30 cellular contexts compared by ENCODE assay signal in genomic region chr1:7333576-7333975, GRCh38.
DNase-seq lines count a peak whose midpoint lies in the region; ATAC-seq and TF ChIP-seq lines count a peak whose summit lies in the region.
"Had no signal": no experiment of that assay in that cellular context is flagged by ENCODE, and none has a peak within 500 bp of the region (broad histone marks: within the 10 kb centered on the region; RNA-seq: fewer than 3 reads in every experiment).

No MANE protein-coding gene starts in this region.

- no peak overlapping the region for H3K4me3 Mint-ChIP-seq in chondrocyte (ENCODE audit: unreplicated experiment)
- H3K4me3 Mint-ChIP-seq in mesothelial cell of epicardium, result no peak overlapping the region
- H3K4me3 Mint-ChIP-seq: activated CD4-positive, alpha-beta memory T cell treated with anti-CD3 and anti-CD28 coated beads, Interleukin-2, amount 10 ng/mL, durations not matched to agents 7 days and 5 days; activated naive CD4-positive, alpha-beta T cell treated with anti-CD3 and anti-CD28 coated beads for 36 hours; dendritic cell treated with granulocyte-macrophage colony-stimulating factor and Interleukin-4, amounts not matched to agents 40 ng/mL and 50 ng/mL, for 4 days; natural killer cell treated with Interleukin-12 subunit alpha and Interleukin-12 subunit beta and Interleukin-15 and Interleukin-18, amount 100 ng/mL, for 72 hours had no signal

- WGBS in lower leg skin, 2 donors, result 67 to 75% methylated on average over 7 of the region's 7 CpGs

- H3K9me3 Mint-ChIP-seq in chondrocyte (ENCODE audit: low read depth) (peaks cover 4% of the 10 kb centered on the region), mesothelial cell of epicardium (peaks cover 5% of the 10 kb centered on the region)
- H3K9me3 Mint-ChIP-seq: activated CD4-positive, alpha-beta memory T cell treated with anti-CD3 and anti-CD28 coated beads, Interleukin-2, amount 10 ng/mL, durations not matched to agents 7 days and 5 days; activated naive CD4-positive, alpha-beta T cell treated with anti-CD3 and anti-CD28 coated beads for 36 hours; dendritic cell treated with granulocyte-macrophage colony-stimulating factor and Interleukin-4, amounts not matched to agents 40 ng/mL and 50 ng/mL, for 4 days; natural killer cell treated with Interleukin-12 subunit alpha and Interleukin-12 subunit beta and Interleukin-15 and Interleukin-18, amount 100 ng/mL, for 72 hours had no signal

- H3K27ac Mint-ChIP-seq in chondrocyte (ENCODE audit: unreplicated experiment), result peak overlapping the region; percentile 8
- H3K27ac Mint-ChIP-seq in mesothelial cell of epicardium, result peak overlapping the region; percentile 86
- H3K27ac Mint-ChIP-seq: activated CD4-positive, alpha-beta memory T cell treated with anti-CD3 and anti-CD28 coated beads, Interleukin-2, amount 10 ng/mL, durations not matched to agents 7 days and 5 days; activated naive CD4-positive, alpha-beta T cell treated with anti-CD3 and anti-CD28 coated beads for 36 hours; dendritic cell treated with granulocyte-macrophage colony-stimulating factor and Interleukin-4, amounts not matched to agents 40 ng/mL and 50 ng/mL, for 4 days; natural killer cell treated with Interleukin-12 subunit alpha and Interleukin-12 subunit beta and Interleukin-15 and Interleukin-18, amount 100 ng/mL, for 72 hours had no signal

- intact Hi-C loops in lower leg skin (cut with DNase I; ENCODE audit: low total_unique reads), result no loop called here

- H3K27me3 Mint-ChIP-seq in chondrocyte (ENCODE audit: low read depth), result no peaks in the 10 kb centered on the region
- H3K27me3 Mint-ChIP-seq in mesothelial cell of epicardium (ENCODE audit: low read depth), result no peaks in the 10 kb centered on the region
- H3K27me3 Mint-ChIP-seq: activated CD4-positive, alpha-beta memory T cell treated with anti-CD3 and anti-CD28 coated beads, Interleukin-2, amount 10 ng/mL, durations not matched to agents 7 days and 5 days had no signal

- peak; percentile 28 for DNase-seq in NCI-H2227 (lab: John Stamatoyannopoulos, UW; ENCODE audit: unreplicated experiment)
- no peak for DNase-seq in chondrocyte (ENCODE audit: low spot score)
- DNase-seq in mesothelial cell of epicardium (ENCODE audit: low spot score in 2 of 2, unreplicated experiment in 2 of 2), result no peak
- no peak for DNase-seq in lower leg skin (ENCODE audit: low spot score in 2 of 2)
- DNase-seq in A172 (ENCODE audit: low spot score), result no peak
- DNase-seq: activated CD4-positive, alpha-beta memory T cell treated with anti-CD3 and anti-CD28 coated beads, Interleukin-2, amount 10 ng/mL, durations not matched to agents 7 days and 5 days; activated CD8-positive, alpha-beta memory T cell treated with anti-CD3 and anti-CD28 coated beads, Interleukin-2, amount 50 U/mL, for 4 hours; activated naive CD4-positive, alpha-beta T cell treated with anti-CD3 and anti-CD28 coated beads for 36 hours; BE2C; central memory CD4-positive, alpha-beta T cell; DMS153; esophagus squamous epithelium; heart right ventricle; lower lobe of right lung; NCI-H1048; NCI-H187 treated with DMSO at 0.1 percent for 48 hours; NCI-H2171; NCI-H524 treated with DMSO at 0.1 percent for 48 hours; pancreas; PC-9; retina; SHP77; stimulated activated CD4-positive, alpha-beta T cell treated with anti-CD3 and anti-CD28 coated beads, Interleukin-1b, Interleukin-23, amount 100 ng/mL, for 48 hours; stimulated activated naive CD8-positive, alpha-beta T cell treated with anti-CD3 and anti-CD28 coated beads, Interleukin-15, Interleukin-2, amounts not matched to agents 100 U/mL and 50 U/mL, for 24 hours; SW 1271 had no signal

- H3K4me1 Mint-ChIP-seq in chondrocyte (ENCODE audit: low read depth), result peaks cover 42% of the 10 kb centered on the region
- peaks cover 37% of the 10 kb centered on the region for H3K4me1 Mint-ChIP-seq in mesothelial cell of epicardium
- H3K4me1 Mint-ChIP-seq: activated CD4-positive, alpha-beta memory T cell treated with anti-CD3 and anti-CD28 coated beads, Interleukin-2, amount 10 ng/mL, durations not matched to agents 7 days and 5 days had no signal

- TF ChIP-seq CTCF in 22Rv1 (IDR thresholded peaks at IDR 0.05), result no peak
- no peak for TF ChIP-seq CTCF in chondrocyte (IDR thresholded peaks at IDR 0.05)
- TF ChIP-seq CTCF in mesothelial cell of epicardium (IDR thresholded peaks at IDR 0.05; ENCODE audit: unreplicated experiment), result no peak
- no peak for TF ChIP-seq CTCF in lower leg skin (IDR thresholded peaks at IDR 0.05)

- ATAC-seq in GM19035 (IDR thresholded peaks at IDR 0.05; ENCODE audit: unreplicated experiment), result no peak
- no peak for ATAC-seq in HG02852 (IDR thresholded peaks at IDR 0.05; ENCODE audit: unreplicated experiment)
- ATAC-seq: lower lobe of right lung; natural killer cell treated with Interleukin-12 subunit alpha and Interleukin-12 subunit beta and Interleukin-15 and Interleukin-18, amount 100 ng/mL, for 72 hours; pancreas; stimulated activated naive CD8-positive, alpha-beta T cell treated with anti-CD3 and anti-CD28 coated beads, Interleukin-15, Interleukin-2, amounts not matched to agents 100 U/mL and 50 U/mL, for 24 hours had no signal

- no peak for TF ChIP-seq POLR2A in lower leg skin (IDR thresholded peaks at IDR 0.05)

- peak overlapping the region; percentile 76 for H3K27ac ChIP-seq in 22Rv1
- H3K27ac ChIP-seq: esophagus squamous epithelium, heart right ventricle, lower lobe of right lung, pancreas, PC-9 had no signal

- H3K36me3 Mint-ChIP-seq in chondrocyte (ENCODE audit: low read depth) (no peaks in the 10 kb centered on the region), mesothelial cell of epicardium (no peaks in the 10 kb centered on the region)
- H3K36me3 Mint-ChIP-seq: natural killer cell treated with Interleukin-12 subunit alpha and Interleukin-12 subunit beta and Interleukin-15 and Interleukin-18, amount 100 ng/mL, for 72 hours had no signal

- H3K4me3 ChIP-seq in lower leg skin (ENCODE audit: low read depth, poor library complexity, severe bottlenecking), result no peak overlapping the region
- H3K4me3 ChIP-seq: esophagus squamous epithelium, heart right ventricle, lower lobe of right lung, pancreas, PC-9 had no signal
